Comparison of ENCODE assay signal across 23 cellular contexts in genomic region chr19:43719378-43719868, GRCh38. TPM values are rescaled to one million over a fixed set of nuclear protein-coding genes. Genes with fewer than 3 reads are reported as not detected.
"Had no signal": no experiment of that assay in that cellular context is flagged by ENCODE, and none has a peak within 500 bp of the region (broad histone marks: within the 10 kb centered on the region; RNA-seq: fewer than 3 reads in every experiment).

No MANE protein-coding gene starts in this region.

- H3K27ac ChIP-seq: KMS-11, SJSA1, SK-N-MC had no signal

- H3K36me3 ChIP-seq: SJSA1 had no signal

- H3K4me2 ChIP-seq: KMS-11 had no signal

- H3K27ac Mint-ChIP-seq: IgD-negative memory B cell had no signal

- H3K36me3 Mint-ChIP-seq: IgD-negative memory B cell had no signal

- H3K9ac ChIP-seq: KMS-11 had no signal

- H3K27me3 ChIP-seq: SJSA1 had no signal

- ATAC-seq: HepG2, K562 had no signal

- DNase-seq: Kasumi-1, MM.1S, NCI-H1092 treated with DMSO at 0.1 percent for 48 hours, NCI-H1436, NCI-H187, NCI-H2029, NCI-H2081 treated with DMSO at 0.1 percent for 48 hours, NCI-H2171, NCI-H226, NCI-H446, NCI-H510A, NCI-H524 treated with DMSO at 0.1 percent for 48 hours, NCI-H69, NCI-H774, Right ventricle myocardium superior, RPMI8226, SIG-M5 had no signal

- H3K9me3 ChIP-seq: SJSA1 had no signal

- H3K9me3 Mint-ChIP-seq: IgD-negative memory B cell had no signal

- H3K4me3 Mint-ChIP-seq: IgD-negative memory B cell had no signal

- H3K4me1 ChIP-seq: SJSA1 had no signal

- H3K4me3 ChIP-seq: K562, SJSA1, SK-N-MC had no signal

RNA-seq across cellular contexts. Expression of gene IRGC, which starts 3.5 kb away (rescaled TPM):
- polyA plus RNA-seq: HepG2, IgD-negative memory B cell, K562 had no signal
